ENCODE assay signal across 19 cellular contexts in the genomic region with DNA sequence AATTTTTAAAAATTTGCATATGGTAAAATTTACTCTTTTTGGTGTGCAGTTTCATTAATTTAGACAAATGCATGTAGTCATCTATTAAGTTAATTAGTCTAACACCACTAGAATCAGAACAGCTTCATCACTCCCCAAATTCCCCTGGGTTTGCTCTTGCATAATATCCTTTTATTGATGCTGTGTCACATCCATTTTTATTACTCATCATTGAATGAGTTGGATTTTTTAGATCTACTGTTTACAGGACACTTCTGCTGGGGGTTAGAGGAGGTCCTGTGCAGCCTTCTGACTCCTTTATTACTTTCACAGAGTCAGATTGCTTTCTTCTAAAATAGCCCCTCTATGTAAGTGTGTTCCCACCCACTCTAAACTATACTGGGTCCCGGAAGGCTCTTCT.
DNase-seq lines count a peak whose midpoint lies in the region; ATAC-seq, FAIRE-seq and TF ChIP-seq lines count a peak whose summit lies in the region.
"Had no signal": no experiment of that assay in that cellular context is flagged by ENCODE, and none has a peak within 500 bp of the region (broad histone marks: within the 10 kb centered on the region; RNA-seq: fewer than 3 reads in every experiment).

No MANE protein-coding gene starts in this region.

- H3K36me3 Mint-ChIP-seq in activated naive CD4-positive, alpha-beta T cell treated with anti-CD3 and anti-CD28 coated beads, Interleukin-2, amount 10 ng/mL, durations not matched to agents 7 days and 5 days = no peaks in the 10 kb centered on the region

- no peaks in the 10 kb centered on the region for H3K4me1 Mint-ChIP-seq in activated naive CD4-positive, alpha-beta T cell treated with anti-CD3 and anti-CD28 coated beads, Interleukin-2, amount 10 ng/mL, durations not matched to agents 7 days and 5 days
- H3K4me1 Mint-ChIP-seq: activated CD4-positive, alpha-beta T cell treated with anti-CD3 and anti-CD28 coated beads, Interleukin-2, amount 10 ng/mL, durations not matched to agents 24 days and 14 days had no signal

- TF ChIP-seq EP300 in transverse colon (IDR thresholded peaks at IDR 0.05; ENCODE audit: low read depth) = no peak

- H2AFZ ChIP-seq in fibroblast of lung (ENCODE audit: low read length) = no peak overlapping the region
- H2AFZ ChIP-seq: parathyroid adenoma had no signal

- H3K27ac ChIP-seq in fibroblast of lung (ENCODE audit: insufficient read depth, low read length) (no peak overlapping the region), transverse colon (no peak overlapping the region)
- H3K27ac ChIP-seq: parathyroid adenoma had no signal

- H3K79me2 ChIP-seq in fibroblast of lung (ENCODE audit: control insufficient read depth, insufficient read depth, low read length) = no peaks in the 10 kb centered on the region
- H3K79me2 ChIP-seq: parathyroid adenoma had no signal

- H4K20me1 ChIP-seq in fibroblast of lung (ENCODE audit: control insufficient read depth, extremely low read depth, insufficient read depth, low read length) = no peaks in the 10 kb centered on the region

- intact Hi-C loops in transverse colon (cut with DNase I; ENCODE audit: low total_unique reads) = no loop called here
- intact Hi-C loops in Right ventricle myocardium inferior (cut with DNase I) = no loop called here

- no peaks in the 10 kb centered on the region for H3K36me3 ChIP-seq in fibroblast of lung (ENCODE audit: control insufficient read depth, insufficient read depth, low read length)
- H3K36me3 ChIP-seq in transverse colon = no peaks in the 10 kb centered on the region

- peak; percentile 38 to 70 for ATAC-seq in activated CD4-positive, CD25-positive, alpha-beta regulatory T cell treated with anti-CD3 and anti-CD28 coated beads, Interleukin-2, amount 50 U/mL, for 24 hours
- ATAC-seq in Right ventricle myocardium inferior = no peak

- H3K4me3 Mint-ChIP-seq in activated naive CD4-positive, alpha-beta T cell treated with anti-CD3 and anti-CD28 coated beads, Interleukin-2, amount 10 ng/mL, durations not matched to agents 7 days and 5 days = no peak overlapping the region
- H3K4me3 Mint-ChIP-seq: activated CD4-positive, alpha-beta T cell treated with anti-CD3 and anti-CD28 coated beads, Interleukin-2, amount 10 ng/mL, durations not matched to agents 24 days and 14 days; dendritic cell treated with granulocyte-macrophage colony-stimulating factor and Interleukin-4, amounts not matched to agents 40 ng/mL and 50 ng/mL, for 4 days had no signal

- no peak overlapping the region for H3K4me3 ChIP-seq in fibroblast of lung (replicated peaks in 1 of 4; ENCODE audit: control extremely low read depth in 1 of 4, insufficient read depth in 1 of 4, low read depth in 3 of 4, low read length in 4 of 4)
- H3K4me3 ChIP-seq in transverse colon = no peak overlapping the region

- H3K9ac ChIP-seq in fibroblast of lung (ENCODE audit: insufficient read depth, low read length) = no peak overlapping the region
- H3K9ac ChIP-seq: parathyroid adenoma had no signal

- no peak overlapping the region for H3K27ac Mint-ChIP-seq in activated naive CD4-positive, alpha-beta T cell treated with anti-CD3 and anti-CD28 coated beads, Interleukin-2, amount 10 ng/mL, durations not matched to agents 7 days and 5 days
- H3K27ac Mint-ChIP-seq: activated CD4-positive, alpha-beta T cell treated with anti-CD3 and anti-CD28 coated beads, Interleukin-2, amount 10 ng/mL, durations not matched to agents 24 days and 14 days had no signal

- CTCF ChIA-PET in activated naive CD4-positive, alpha-beta T cell treated with anti-CD3 and anti-CD28 coated beads, Interleukin-2, amount 10 ng/mL, durations not matched to agents 7 days and 5 days (lab: Charles Lee) = no interaction called here

- no peaks in the 10 kb centered on the region for H3K9me3 ChIP-seq in fibroblast of lung (ENCODE audit: control insufficient read depth, insufficient read depth, low read depth, low read length)
- no peaks in the 10 kb centered on the region for H3K9me3 ChIP-seq in transverse colon

- DNase-seq in activated CD4-positive, CD25-positive, alpha-beta regulatory T cell treated with anti-CD3 and anti-CD28 coated beads, Interleukin-2, amount 50 U/mL, for 72 hours = no peak
- DNase-seq in RCC 7860 (ENCODE audit: low spot score) = peak; percentile 46
- DNase-seq in fibroblast of lung (ENCODE audit: low read depth in 2 of 2) = peak; percentile 45
- DNase-seq in stromal cell of bone marrow (ENCODE audit: low read depth) = peak; percentile 84
- DNase-seq in transverse colon = no peak
- DNase-seq in activated naive CD4-positive, alpha-beta T cell treated with anti-CD3 and anti-CD28 coated beads, Interleukin-2, amount 10 ng/mL, durations not matched to agents 7 days and 5 days = no peak
- no peak for DNase-seq in Right ventricle myocardium inferior (ENCODE audit: missing footprints)
- DNase-seq: ACHN; activated CD4-positive, alpha-beta T cell treated with anti-CD3 and anti-CD28 coated beads, Interleukin-2, amount 10 ng/mL, durations not matched to agents 24 days and 14 days; activated T-cell treated with anti-CD3 and anti-CD28 coated beads, Interleukin-2, amount 50 U/mL, for 1 hour; Calu3; foreskin melanocyte; midbrain; NCI-H1092 treated with DMSO at 0.1 percent for 48 hours; NCI-H446; substantia nigra had no signal

- 88 to 91% methylated on average over 1 of the region's 1 CpG for WGBS in transverse colon (ENCODE audit: low coverage in 1 of 2), 2 donors

- no peaks in the 10 kb centered on the region for H3K27me3 ChIP-seq in fibroblast of lung (ENCODE audit: control insufficient read depth, insufficient read depth, low read length)
- no peaks in the 10 kb centered on the region for H3K27me3 ChIP-seq in transverse colon

- H3K27me3 Mint-ChIP-seq in activated naive CD4-positive, alpha-beta T cell treated with anti-CD3 and anti-CD28 coated beads, Interleukin-2, amount 10 ng/mL, durations not matched to agents 7 days and 5 days = no peaks in the 10 kb centered on the region
- H3K27me3 Mint-ChIP-seq: activated CD4-positive, alpha-beta T cell treated with anti-CD3 and anti-CD28 coated beads, Interleukin-2, amount 10 ng/mL, durations not matched to agents 24 days and 14 days; dendritic cell treated with granulocyte-macrophage colony-stimulating factor and Interleukin-4, amounts not matched to agents 40 ng/mL and 50 ng/mL, for 4 days had no signal

- FAIRE-seq in RCC 7860 (lab: Jason Lieb, UNC) = peak; percentile 63

- H3K4me2 ChIP-seq in fibroblast of lung (ENCODE audit: extremely low read depth, insufficient read depth, low read length) = no peak overlapping the region

- no peak for TF ChIP-seq POLR2A in transverse colon (IDR thresholded peaks at IDR 0.05)

- in situ Hi-C loops in transverse colon (cut with MboI; ENCODE audit: low pct_ligation_motif_present in 1 of 4, low pct_unique_long_range_greater_than_20kb in 1 of 4, low sequenced_read_pairs in 3 of 4) = loop anchor here in 1 of 4 donors (10.0 kb wide), 1 partner anchor 91 kb away; no protein-coding TSS in a partner anchor

- no peaks in the 10 kb centered on the region for H3K9me3 Mint-ChIP-seq in activated naive CD4-positive, alpha-beta T cell treated with anti-CD3 and anti-CD28 coated beads, Interleukin-2, amount 10 ng/mL, durations not matched to agents 7 days and 5 days
- H3K9me3 Mint-ChIP-seq: dendritic cell treated with granulocyte-macrophage colony-stimulating factor and Interleukin-4, amounts not matched to agents 40 ng/mL and 50 ng/mL, for 4 days had no signal

- H3K4me1 ChIP-seq in fibroblast of lung (ENCODE audit: control insufficient read depth, extremely low read depth, insufficient read depth, low read length) (peaks cover 3% of the 10 kb centered on the region), transverse colon (no peaks in the 10 kb centered on the region)

- TF ChIP-seq CTCF in fibroblast of lung (conservative IDR thresholded peaks at IDR 0.05 in 1 of 2, IDR thresholded peaks at IDR 0.05 in 1 of 2; ENCODE audit: low read depth in 1 of 2, low read length in 2 of 2) = no peak
- TF ChIP-seq CTCF in transverse colon (IDR thresholded peaks at IDR 0.05) = no peak

Comparison
In these comparisons a context has a peak if more than half of its experiments do, and no peak if none do; other contexts are left out.
1. DNase-seq: peak in RCC 7860 (single experiment), fibroblast of lung (2 of 2) and stromal cell of bone marrow (single experiment); none in activated CD4-positive, CD25-positive, alpha-beta regulatory T cell treated with anti-CD3 and anti-CD28 coated beads, Interleukin-2, amount 50 U/mL, for 72 hours (single experiment), transverse colon (single experiment), activated naive CD4-positive, alpha-beta T cell treated with anti-CD3 and anti-CD28 coated beads, Interleukin-2, amount 10 ng/mL, durations not matched to agents 7 days and 5 days (single experiment) and Right ventricle myocardium inferior (single experiment).